ENCODE assay signal across 2 cellular contexts in the genomic region with DNA sequence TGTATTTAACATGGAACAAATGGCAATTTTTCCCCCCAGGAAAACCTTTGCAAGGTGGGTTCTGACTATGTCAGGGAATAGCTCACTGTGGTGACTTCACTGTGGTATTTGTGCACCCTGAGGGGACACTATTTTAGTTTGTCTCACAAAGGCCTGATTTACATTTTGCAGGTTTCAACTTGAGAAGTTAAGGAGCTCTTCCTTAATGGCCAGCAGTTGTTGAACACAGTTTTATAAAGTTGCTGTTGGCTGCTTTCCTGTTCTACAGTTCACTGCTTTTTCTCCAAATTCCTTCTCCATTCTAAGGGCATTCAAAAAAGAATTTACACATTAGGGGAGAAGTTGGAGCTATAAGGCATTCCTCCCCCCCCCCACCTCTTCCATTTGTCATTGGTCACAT.
TF ChIP-seq lines count a peak whose summit lies in the region.

No MANE protein-coding gene starts in this region.

TF ChIP-seq in SK-N-SH, 30 proteins besides CTCF, POLR2A, EP300 and RAD21 (continued from another document):
- TF ChIP-seq, protein P1, sequence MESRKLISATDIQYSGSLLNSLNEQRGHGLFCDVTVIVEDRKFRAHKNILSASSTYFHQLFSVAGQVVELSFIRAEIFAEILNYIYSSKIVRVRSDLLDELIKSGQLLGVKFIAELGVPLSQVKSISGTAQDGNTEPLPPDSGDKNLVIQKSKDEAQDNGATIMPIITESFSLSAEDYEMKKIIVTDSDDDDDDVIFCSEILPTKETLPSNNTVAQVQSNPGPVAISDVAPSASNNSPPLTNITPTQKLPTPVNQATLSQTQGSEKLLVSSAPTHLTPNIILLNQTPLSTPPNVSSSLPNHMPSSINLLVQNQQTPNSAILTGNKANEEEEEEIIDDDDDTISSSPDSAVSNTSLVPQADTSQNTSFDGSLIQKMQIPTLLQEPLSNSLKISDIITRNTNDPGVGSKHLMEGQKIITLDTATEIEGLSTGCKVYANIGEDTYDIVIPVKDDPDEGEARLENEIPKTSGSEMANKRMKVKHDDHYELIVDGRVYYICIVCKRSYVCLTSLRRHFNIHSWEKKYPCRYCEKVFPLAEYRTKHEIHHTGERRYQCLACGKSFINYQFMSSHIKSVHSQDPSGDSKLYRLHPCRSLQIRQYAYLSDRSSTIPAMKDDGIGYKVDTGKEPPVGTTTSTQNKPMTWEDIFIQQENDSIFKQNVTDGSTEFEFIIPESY (IDR thresholded peaks at IDR 0.05; ENCODE audit: borderline replicate concordance, low read depth): no peak
- TF ChIP-seq, protein P2, sequence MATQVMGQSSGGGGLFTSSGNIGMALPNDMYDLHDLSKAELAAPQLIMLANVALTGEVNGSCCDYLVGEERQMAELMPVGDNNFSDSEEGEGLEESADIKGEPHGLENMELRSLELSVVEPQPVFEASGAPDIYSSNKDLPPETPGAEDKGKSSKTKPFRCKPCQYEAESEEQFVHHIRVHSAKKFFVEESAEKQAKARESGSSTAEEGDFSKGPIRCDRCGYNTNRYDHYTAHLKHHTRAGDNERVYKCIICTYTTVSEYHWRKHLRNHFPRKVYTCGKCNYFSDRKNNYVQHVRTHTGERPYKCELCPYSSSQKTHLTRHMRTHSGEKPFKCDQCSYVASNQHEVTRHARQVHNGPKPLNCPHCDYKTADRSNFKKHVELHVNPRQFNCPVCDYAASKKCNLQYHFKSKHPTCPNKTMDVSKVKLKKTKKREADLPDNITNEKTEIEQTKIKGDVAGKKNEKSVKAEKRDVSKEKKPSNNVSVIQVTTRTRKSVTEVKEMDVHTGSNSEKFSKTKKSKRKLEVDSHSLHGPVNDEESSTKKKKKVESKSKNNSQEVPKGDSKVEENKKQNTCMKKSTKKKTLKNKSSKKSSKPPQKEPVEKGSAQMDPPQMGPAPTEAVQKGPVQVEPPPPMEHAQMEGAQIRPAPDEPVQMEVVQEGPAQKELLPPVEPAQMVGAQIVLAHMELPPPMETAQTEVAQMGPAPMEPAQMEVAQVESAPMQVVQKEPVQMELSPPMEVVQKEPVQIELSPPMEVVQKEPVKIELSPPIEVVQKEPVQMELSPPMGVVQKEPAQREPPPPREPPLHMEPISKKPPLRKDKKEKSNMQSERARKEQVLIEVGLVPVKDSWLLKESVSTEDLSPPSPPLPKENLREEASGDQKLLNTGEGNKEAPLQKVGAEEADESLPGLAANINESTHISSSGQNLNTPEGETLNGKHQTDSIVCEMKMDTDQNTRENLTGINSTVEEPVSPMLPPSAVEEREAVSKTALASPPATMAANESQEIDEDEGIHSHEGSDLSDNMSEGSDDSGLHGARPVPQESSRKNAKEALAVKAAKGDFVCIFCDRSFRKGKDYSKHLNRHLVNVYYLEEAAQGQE (IDR thresholded peaks at IDR 0.05; ENCODE audit: low read depth, low read length): no peak
- TF ChIP-seq SIN3A (IDR thresholded peaks at IDR 0.05; ENCODE audit: borderline replicate concordance, low read depth, low read length): no peak
- TF ChIP-seq, protein P3, sequence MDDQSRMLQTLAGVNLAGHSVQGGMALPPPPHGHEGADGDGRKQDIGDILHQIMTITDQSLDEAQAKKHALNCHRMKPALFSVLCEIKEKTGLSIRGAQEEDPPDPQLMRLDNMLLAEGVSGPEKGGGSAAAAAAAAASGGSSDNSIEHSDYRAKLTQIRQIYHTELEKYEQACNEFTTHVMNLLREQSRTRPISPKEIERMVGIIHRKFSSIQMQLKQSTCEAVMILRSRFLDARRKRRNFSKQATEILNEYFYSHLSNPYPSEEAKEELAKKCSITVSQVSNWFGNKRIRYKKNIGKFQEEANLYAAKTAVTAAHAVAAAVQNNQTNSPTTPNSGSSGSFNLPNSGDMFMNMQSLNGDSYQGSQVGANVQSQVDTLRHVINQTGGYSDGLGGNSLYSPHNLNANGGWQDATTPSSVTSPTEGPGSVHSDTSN (IDR thresholded peaks at IDR 0.05): no peak
- no peak for TF ChIP-seq FOXJ3 (CRISPR knock-in tag; IDR thresholded peaks at IDR 0.05)
- no peak for TF ChIP-seq RCOR1 (IDR thresholded peaks at IDR 0.05; ENCODE audit: low read length)
- no peak for TF ChIP-seq TAF1 (IDR thresholded peaks at IDR 0.05; ENCODE audit: borderline replicate concordance, low read depth, low read length)
- TF ChIP-seq MEF2A (IDR thresholded peaks at IDR 0.05; ENCODE audit: borderline replicate concordance, low read depth): no peak

TF ChIP-seq in SK-N-SH treated with all-trans-retinoic acid at 6 μM for 48 hours, 23 proteins besides CTCF, POLR2A, EP300 and RAD21 (continued from another document):
- TF ChIP-seq, protein P4, sequence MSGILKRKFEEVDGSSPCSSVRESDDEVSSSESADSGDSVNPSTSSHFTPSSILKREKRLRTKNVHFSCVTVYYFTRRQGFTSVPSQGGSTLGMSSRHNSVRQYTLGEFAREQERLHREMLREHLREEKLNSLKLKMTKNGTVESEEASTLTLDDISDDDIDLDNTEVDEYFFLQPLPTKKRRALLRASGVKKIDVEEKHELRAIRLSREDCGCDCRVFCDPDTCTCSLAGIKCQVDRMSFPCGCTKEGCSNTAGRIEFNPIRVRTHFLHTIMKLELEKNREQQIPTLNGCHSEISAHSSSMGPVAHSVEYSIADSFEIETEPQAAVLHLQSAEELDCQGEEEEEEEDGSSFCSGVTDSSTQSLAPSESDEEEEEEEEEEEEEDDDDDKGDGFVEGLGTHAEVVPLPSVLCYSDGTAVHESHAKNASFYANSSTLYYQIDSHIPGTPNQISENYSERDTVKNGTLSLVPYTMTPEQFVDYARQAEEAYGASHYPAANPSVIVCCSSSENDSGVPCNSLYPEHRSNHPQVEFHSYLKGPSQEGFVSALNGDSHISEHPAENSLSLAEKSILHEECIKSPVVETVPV (CRISPR knock-in tag; IDR thresholded peaks at IDR 0.05): no peak
- TF ChIP-seq, protein P5, sequence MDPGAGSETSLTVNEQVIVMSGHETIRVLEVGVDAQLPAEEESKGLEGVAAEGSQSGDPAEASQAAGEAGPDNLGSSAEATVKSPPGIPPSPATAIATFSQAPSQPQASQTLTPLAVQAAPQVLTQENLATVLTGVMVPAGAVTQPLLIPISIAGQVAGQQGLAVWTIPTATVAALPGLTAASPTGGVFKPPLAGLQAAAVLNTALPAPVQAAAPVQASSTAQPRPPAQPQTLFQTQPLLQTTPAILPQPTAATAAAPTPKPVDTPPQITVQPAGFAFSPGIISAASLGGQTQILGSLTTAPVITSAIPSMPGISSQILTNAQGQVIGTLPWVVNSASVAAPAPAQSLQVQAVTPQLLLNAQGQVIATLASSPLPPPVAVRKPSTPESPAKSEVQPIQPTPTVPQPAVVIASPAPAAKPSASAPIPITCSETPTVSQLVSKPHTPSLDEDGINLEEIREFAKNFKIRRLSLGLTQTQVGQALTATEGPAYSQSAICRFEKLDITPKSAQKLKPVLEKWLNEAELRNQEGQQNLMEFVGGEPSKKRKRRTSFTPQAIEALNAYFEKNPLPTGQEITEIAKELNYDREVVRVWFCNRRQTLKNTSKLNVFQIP (CRISPR knock-in tag; IDR thresholded peaks at IDR 0.05; ENCODE audit: borderline replicate concordance, low read depth): no peak
- TF ChIP-seq ESRRG (CRISPR knock-in tag; IDR thresholded peaks at IDR 0.05) (no peak), OSR1 (CRISPR knock-in tag; IDR thresholded peaks at IDR 0.05) (no peak), BACH2 (CRISPR knock-in tag; IDR thresholded peaks at IDR 0.05; ENCODE audit: borderline replicate concordance) (no peak), RARB (CRISPR knock-in tag; IDR thresholded peaks at IDR 0.05) (no peak), PPARA (CRISPR knock-in tag; IDR thresholded peaks at IDR 0.05; ENCODE audit: borderline replicate concordance) (no peak)
- TF ChIP-seq, protein P6, sequence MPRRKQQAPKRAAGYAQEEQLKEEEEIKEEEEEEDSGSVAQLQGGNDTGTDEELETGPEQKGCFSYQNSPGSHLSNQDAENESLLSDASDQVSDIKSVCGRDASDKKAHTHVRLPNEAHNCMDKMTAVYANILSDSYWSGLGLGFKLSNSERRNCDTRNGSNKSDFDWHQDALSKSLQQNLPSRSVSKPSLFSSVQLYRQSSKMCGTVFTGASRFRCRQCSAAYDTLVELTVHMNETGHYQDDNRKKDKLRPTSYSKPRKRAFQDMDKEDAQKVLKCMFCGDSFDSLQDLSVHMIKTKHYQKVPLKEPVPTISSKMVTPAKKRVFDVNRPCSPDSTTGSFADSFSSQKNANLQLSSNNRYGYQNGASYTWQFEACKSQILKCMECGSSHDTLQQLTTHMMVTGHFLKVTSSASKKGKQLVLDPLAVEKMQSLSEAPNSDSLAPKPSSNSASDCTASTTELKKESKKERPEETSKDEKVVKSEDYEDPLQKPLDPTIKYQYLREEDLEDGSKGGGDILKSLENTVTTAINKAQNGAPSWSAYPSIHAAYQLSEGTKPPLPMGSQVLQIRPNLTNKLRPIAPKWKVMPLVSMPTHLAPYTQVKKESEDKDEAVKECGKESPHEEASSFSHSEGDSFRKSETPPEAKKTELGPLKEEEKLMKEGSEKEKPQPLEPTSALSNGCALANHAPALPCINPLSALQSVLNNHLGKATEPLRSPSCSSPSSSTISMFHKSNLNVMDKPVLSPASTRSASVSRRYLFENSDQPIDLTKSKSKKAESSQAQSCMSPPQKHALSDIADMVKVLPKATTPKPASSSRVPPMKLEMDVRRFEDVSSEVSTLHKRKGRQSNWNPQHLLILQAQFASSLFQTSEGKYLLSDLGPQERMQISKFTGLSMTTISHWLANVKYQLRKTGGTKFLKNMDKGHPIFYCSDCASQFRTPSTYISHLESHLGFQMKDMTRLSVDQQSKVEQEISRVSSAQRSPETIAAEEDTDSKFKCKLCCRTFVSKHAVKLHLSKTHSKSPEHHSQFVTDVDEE (CRISPR knock-in tag; IDR thresholded peaks at IDR 0.05): no peak
